In genomic region chr1:58848818-58849411, GRCh38 we compare ENCODE assay signal across 1 cellular context.
TF ChIP-seq lines count a peak whose summit lies in the region.

No MANE protein-coding gene starts in this region.

TF ChIP-seq in SK-N-SH, 30 proteins besides CTCF, POLR2A, EP300 and RAD21 (continued from another document):
- peak; percentile 65; the same call in 1 of the 2 replicates for TF ChIP-seq REST (IDR thresholded peaks at IDR 0.05; ENCODE audit: low read depth, low read length)
- peak; percentile 99 for TF ChIP-seq NFIC (IDR thresholded peaks at IDR 0.05; ENCODE audit: borderline replicate concordance)
- peak; percentile 49; the same call in 1 of the 2 replicates for TF ChIP-seq GABPA (IDR thresholded peaks at IDR 0.05; ENCODE audit: low read depth)
- TF ChIP-seq TAF1 (IDR thresholded peaks at IDR 0.05; ENCODE audit: borderline replicate concordance, low read depth, low read length) = no peak; the same call in 1 of the 2 replicates
- TF ChIP-seq JUND (IDR thresholded peaks at IDR 0.05) = peak; percentile 98
- TF ChIP-seq GATA2 (CRISPR knock-in tag; IDR thresholded peaks at IDR 0.05) = no peak
- TF ChIP-seq SMC3 (IDR thresholded peaks at IDR 0.05; ENCODE audit: low read depth, low read length) = no peak
- TF ChIP-seq USF1 (IDR thresholded peaks at IDR 0.05; ENCODE audit: borderline replicate concordance, low read depth) = peak; percentile 50; the same call in 1 of the 2 replicates
- peak; percentile 95 for TF ChIP-seq TEAD4 (IDR thresholded peaks at IDR 0.05; ENCODE audit: borderline replicate concordance, insufficient read depth)
- peak; percentile 95 for TF ChIP-seq FOXM1 (IDR thresholded peaks at IDR 0.05; ENCODE audit: low read depth)
- no peak for TF ChIP-seq RCOR1 (IDR thresholded peaks at IDR 0.05; ENCODE audit: low read length)
- peak; percentile 93 for TF ChIP-seq RXRA (IDR thresholded peaks at IDR 0.05; ENCODE audit: borderline replicate concordance, low read depth)
- peak; percentile 61; the same call in 1 of the 2 replicates for TF ChIP-seq MEF2A (IDR thresholded peaks at IDR 0.05; ENCODE audit: borderline replicate concordance, low read depth)
- peak; percentile 44 for TF ChIP-seq MAX (IDR thresholded peaks at IDR 0.05; ENCODE audit: low read depth)
